ENCODE assay signal across 34 cellular contexts in the genomic region with DNA sequence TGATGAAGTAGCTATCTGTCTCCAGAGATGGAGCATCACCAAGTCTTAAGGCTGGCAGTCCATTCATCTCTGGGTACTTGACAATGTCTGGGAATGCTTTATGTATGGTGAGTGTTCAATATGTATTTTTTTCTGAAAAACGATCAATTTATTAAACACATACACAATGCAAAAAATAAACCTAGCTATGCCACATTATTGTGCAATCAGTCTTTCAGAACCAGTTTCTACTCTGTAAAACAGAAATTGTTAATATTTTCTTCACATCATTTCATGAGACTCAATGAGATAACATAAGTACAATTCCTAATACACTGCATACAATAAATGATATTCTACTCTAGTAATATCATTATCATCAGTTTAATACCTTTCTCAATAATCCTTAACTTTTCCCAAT.
"Had no signal": no experiment of that assay in that cellular context is flagged by ENCODE, and none has a peak within 500 bp of the region (broad histone marks: within the 10 kb centered on the region; RNA-seq: fewer than 3 reads in every experiment).

No MANE protein-coding gene starts in this region.

- H3K9me3 Mint-ChIP-seq: T-helper 2 cell treated with Interferon-gamma antibody and Interleukin-4, amounts not matched to agents 5 μg/mL and 100 μg/mL, for 36 hours had no signal

- FAIRE-seq: endometrium, frontal cortex had no signal

- ATAC-seq: activated CD4-positive, alpha-beta T cell treated with anti-CD3 and anti-CD28 coated beads for 36 hours; activated CD4-positive, CD25-positive, alpha-beta regulatory T cell treated with anti-CD3 and anti-CD28 coated beads, Interleukin-2, amount 50 U/mL, for 24 hours; activated CD8-positive, alpha-beta memory T cell treated with anti-CD3 and anti-CD28 coated beads, Interleukin-2, amount 10 ng/mL, durations not matched to agents 7 days and 5 days; activated CD8-positive, alpha-beta T cell treated with anti-CD3 and anti-CD28 coated beads, Interleukin-2, amount 10 ng/mL, durations not matched to agents 7 days and 5 days; activated naive CD4-positive, alpha-beta T cell treated with anti-CD3 and anti-CD28 coated beads, Interleukin-2, amount 50 U/mL, for 72 hours; activated T-cell treated with anti-CD3 and anti-CD28 coated beads, Interleukin-2, amount 50 U/mL, for 72 hours; esophagus mucosa; heart left ventricle; T-helper 17 cell had no signal

- H3K27ac Mint-ChIP-seq: activated B cell treated with CpG ODN at 0.5 μM for 24 hours; activated CD4-positive, alpha-beta memory T cell treated with anti-CD3 and anti-CD28 coated beads for 36 hours; activated CD4-positive, alpha-beta T cell treated with anti-CD3 and anti-CD28 coated beads for 36 hours; activated CD4-positive, alpha-beta T cell treated with anti-CD3 and anti-CD28 coated beads, Interleukin-2, amount 10 ng/mL, durations not matched to agents 24 days and 14 days; activated CD8-positive, alpha-beta memory T cell treated with anti-CD3 and anti-CD28 coated beads, Interleukin-2, amount 10 ng/mL, durations not matched to agents 7 days and 5 days; activated CD8-positive, alpha-beta T cell treated with anti-CD3 and anti-CD28 coated beads, Interleukin-2, amount 10 ng/mL, durations not matched to agents 7 days and 5 days; activated naive CD4-positive, alpha-beta T cell treated with anti-CD3 and anti-CD28 coated beads, Interleukin-2, amount 10 ng/mL, durations not matched to agents 7 days and 5 days; activated naive CD4-positive, alpha-beta T cell treated with anti-CD3 and anti-CD28 coated beads, Interleukin-2, amount 50 U/mL, for 72 hours; activated naive CD8-positive, alpha-beta T cell treated with anti-CD3 and anti-CD28 coated beads, Interleukin-2, amount 10 ng/mL, durations not matched to agents 7 days and 5 days; activated T-cell treated with anti-CD3 and anti-CD28 coated beads, Interleukin-2, amount 50 U/mL, for 24 hours; activated T-cell treated with anti-CD3 and anti-CD28 coated beads, Interleukin-2, amount 50 U/mL, for 72 hours; brain; T-helper 17 cell; T-helper 2 cell treated with Interferon-gamma antibody and Interleukin-4, amounts not matched to agents 5 μg/mL and 100 μg/mL, for 36 hours had no signal

- H3K4me1 Mint-ChIP-seq: activated B cell treated with CpG ODN at 0.5 μM for 24 hours; activated CD4-positive, alpha-beta T cell treated with anti-CD3 and anti-CD28 coated beads for 36 hours; activated CD4-positive, alpha-beta T cell treated with anti-CD3 and anti-CD28 coated beads, Interleukin-2, amount 10 ng/mL, durations not matched to agents 24 days and 14 days; activated CD8-positive, alpha-beta memory T cell treated with anti-CD3 and anti-CD28 coated beads, Interleukin-2, amount 10 ng/mL, durations not matched to agents 7 days and 5 days; activated naive CD4-positive, alpha-beta T cell treated with anti-CD3 and anti-CD28 coated beads, Interleukin-2, amount 10 ng/mL, durations not matched to agents 7 days and 5 days; activated naive CD8-positive, alpha-beta T cell treated with anti-CD3 and anti-CD28 coated beads, Interleukin-2, amount 10 ng/mL, durations not matched to agents 7 days and 5 days; brain; T-helper 17 cell had no signal

- H3K27ac ChIP-seq: ascending aorta, breast epithelium, cardiac muscle cell, colonic mucosa, heart left ventricle, WERI-Rb-1 had no signal

- DNase-seq: activated B cell treated with CpG ODN at 0.5 μM for 24 hours; activated CD4-positive, alpha-beta memory T cell treated with anti-CD3 and anti-CD28 coated beads for 36 hours; activated CD4-positive, alpha-beta T cell treated with anti-CD3 and anti-CD28 coated beads for 36 hours; activated CD4-positive, alpha-beta T cell treated with anti-CD3 and anti-CD28 coated beads, Interleukin-2, amount 10 ng/mL, durations not matched to agents 24 days and 14 days; activated CD8-positive, alpha-beta memory T cell treated with anti-CD3 and anti-CD28 coated beads, Interleukin-2, amount 10 ng/mL, durations not matched to agents 7 days and 5 days; activated CD8-positive, alpha-beta memory T cell treated with anti-CD3 and anti-CD28 coated beads, Interleukin-2, amount 50 U/mL, for 4 hours; activated CD8-positive, alpha-beta T cell treated with anti-CD3 and anti-CD28 coated beads, Interleukin-2, amount 10 ng/mL, durations not matched to agents 7 days and 5 days; activated gamma-delta T cell; activated naive CD4-positive, alpha-beta T cell; activated naive CD4-positive, alpha-beta T cell treated with anti-CD3 and anti-CD28 coated beads, Interleukin-2, amount 10 ng/mL, durations not matched to agents 7 days and 5 days; activated naive CD8-positive, alpha-beta T cell treated with anti-CD3 and anti-CD28 coated beads, Interleukin-2, amount 10 ng/mL, durations not matched to agents 7 days and 5 days; activated T-cell treated with anti-CD3 and anti-CD28 coated beads for 4 hours; activated T-cell treated with anti-CD3 and anti-CD28 coated beads, Interleukin-2, amount 50 U/mL, for 24 hours; activated T-cell treated with anti-CD3 and anti-CD28 coated beads, Interleukin-2, amount 50 U/mL, for 72 hours; central memory CD4-positive, alpha-beta T cell; cerebellar nuclear complex; colonic mucosa; effector CD8-positive, alpha-beta T cell; foreskin fibroblast; glutamatergic neuron; heart left ventricle; T-helper 1 cell; T-helper 17 cell; WERI-Rb-1 had no signal

- H3K4me3 Mint-ChIP-seq: activated B cell treated with CpG ODN at 0.5 μM for 24 hours; activated CD4-positive, alpha-beta memory T cell treated with anti-CD3 and anti-CD28 coated beads for 36 hours; activated CD4-positive, alpha-beta T cell treated with anti-CD3 and anti-CD28 coated beads for 36 hours; activated CD4-positive, alpha-beta T cell treated with anti-CD3 and anti-CD28 coated beads, Interleukin-2, amount 10 ng/mL, durations not matched to agents 24 days and 14 days; activated CD8-positive, alpha-beta memory T cell treated with anti-CD3 and anti-CD28 coated beads, Interleukin-2, amount 10 ng/mL, durations not matched to agents 7 days and 5 days; activated CD8-positive, alpha-beta T cell treated with anti-CD3 and anti-CD28 coated beads, Interleukin-2, amount 10 ng/mL, durations not matched to agents 7 days and 5 days; activated naive CD4-positive, alpha-beta T cell treated with anti-CD3 and anti-CD28 coated beads, Interleukin-2, amount 10 ng/mL, durations not matched to agents 7 days and 5 days; activated naive CD8-positive, alpha-beta T cell treated with anti-CD3 and anti-CD28 coated beads, Interleukin-2, amount 10 ng/mL, durations not matched to agents 7 days and 5 days; activated T-cell treated with anti-CD3 and anti-CD28 coated beads, Interleukin-2, amount 50 U/mL, for 24 hours; activated T-cell treated with anti-CD3 and anti-CD28 coated beads, Interleukin-2, amount 50 U/mL, for 72 hours; brain; T-helper 17 cell; T-helper 2 cell treated with Interferon-gamma antibody and Interleukin-4, amounts not matched to agents 5 μg/mL and 100 μg/mL, for 36 hours had no signal

- H3K36me3 ChIP-seq: ascending aorta, breast epithelium, colonic mucosa, WERI-Rb-1 had no signal

- H3K4me1 ChIP-seq: ascending aorta, breast epithelium, colonic mucosa, heart left ventricle had no signal

- H3K9me3 ChIP-seq: ascending aorta, breast epithelium, colonic mucosa, heart left ventricle had no signal

- H3K27me3 ChIP-seq: ascending aorta, breast epithelium, cardiac muscle cell, colonic mucosa, heart left ventricle had no signal

- H3K27me3 Mint-ChIP-seq: activated B cell treated with CpG ODN at 0.5 μM for 24 hours; activated CD4-positive, alpha-beta memory T cell treated with anti-CD3 and anti-CD28 coated beads for 36 hours; activated CD4-positive, alpha-beta T cell treated with anti-CD3 and anti-CD28 coated beads for 36 hours; activated CD4-positive, alpha-beta T cell treated with anti-CD3 and anti-CD28 coated beads, Interleukin-2, amount 10 ng/mL, durations not matched to agents 24 days and 14 days; activated CD8-positive, alpha-beta memory T cell treated with anti-CD3 and anti-CD28 coated beads, Interleukin-2, amount 10 ng/mL, durations not matched to agents 7 days and 5 days; activated naive CD4-positive, alpha-beta T cell treated with anti-CD3 and anti-CD28 coated beads, Interleukin-2, amount 10 ng/mL, durations not matched to agents 7 days and 5 days; activated naive CD8-positive, alpha-beta T cell treated with anti-CD3 and anti-CD28 coated beads, Interleukin-2, amount 10 ng/mL, durations not matched to agents 7 days and 5 days; activated T-cell treated with anti-CD3 and anti-CD28 coated beads, Interleukin-2, amount 50 U/mL, for 24 hours; brain; T-helper 17 cell had no signal

- H3K4me3 ChIP-seq: ascending aorta, breast epithelium, cardiac muscle cell, colonic mucosa, heart left ventricle had no signal
